ENCODE assay signal across 1 cellular context in genomic region chr20:2692036-2692885, GRCh38.
TF ChIP-seq lines count a peak whose summit lies in the region.

Gene EBF4, plus strand, starts transcription at chr20:2692780. Its CDS starts 866 bp downstream, at chr20:2693646.

TF ChIP-seq in HepG2, 621 proteins besides CTCF, POLR2A, EP300 and RAD21 (continued from another document and continues in another):
- TF ChIP-seq ZBTB43 (CRISPR knock-in tag; conservative IDR thresholded peaks at IDR 0.05) (0 out of 2 replicates have a peak, but pooled peaks have one; percentile 38), NFKBIZ (CRISPR knock-in tag; IDR thresholded peaks at IDR 0.05) (peak; percentile 55; the same call in 1 of the 2 replicates), HDAC6 (IDR thresholded peaks at IDR 0.05; ENCODE audit: low read depth, low read length) (no peak), KLF6 (CRISPR knock-in tag; IDR thresholded peaks at IDR 0.05) (peak; percentile 62; the same call in 1 of the 2 replicates), ADNP (CRISPR knock-in tag; IDR thresholded peaks at IDR 0.05) (no peak), GABPA (IDR thresholded peaks at IDR 0.05; ENCODE audit: low read depth, low read length) (no peak; the same call in 1 of the 2 replicates), GABPA (CRISPR knock-in tag; IDR thresholded peaks at IDR 0.05; ENCODE audit: low read depth) (no peak), BRD4 (CRISPR knock-in tag; IDR thresholded peaks at IDR 0.05) (no peak; the same call in 1 of the 2 replicates), CSRNP2 (CRISPR knock-in tag; conservative IDR thresholded peaks at IDR 0.05; ENCODE audit: low read depth) (no peak), SNAPC5 (CRISPR knock-in tag; IDR thresholded peaks at IDR 0.05; ENCODE audit: borderline replicate concordance) (no peak), NFAT5 (CRISPR knock-in tag; IDR thresholded peaks at IDR 0.05) (0 out of 2 replicates have a peak, but pooled peaks have one; percentile 49), NKX3-1 (CRISPR knock-in tag; IDR thresholded peaks at IDR 0.05) (no peak; the same call in 1 of the 2 replicates), ELF4 (CRISPR knock-in tag; IDR thresholded peaks at IDR 0.05; ENCODE audit: borderline replicate concordance) (no peak), ATF6 (CRISPR knock-in tag; conservative IDR thresholded peaks at IDR 0.05) (no peak), ZKSCAN5 (CRISPR knock-in tag; IDR thresholded peaks at IDR 0.05) (no peak), ATF4 (CRISPR knock-in tag; IDR thresholded peaks at IDR 0.05) (peak in 1 of 2 experiments; percentile 60; a peak in 1 of 4 replicates), DRAP1 (CRISPR knock-in tag; IDR thresholded peaks at IDR 0.05) (no peak), REST (IDR thresholded peaks at IDR 0.05; ENCODE audit: borderline replicate concordance in 1 of 2, low read depth in 1 of 2, low read length in 2 of 2) (no peak), MED8 (CRISPR knock-in tag; IDR thresholded peaks at IDR 0.05; ENCODE audit: insufficient replicate concordance) (no peak), JUNB (CRISPR knock-in tag; IDR thresholded peaks at IDR 0.05; ENCODE audit: borderline replicate concordance) (0 out of 2 replicates have a peak, but pooled peaks have one; percentile 26), SNRNP70 (IDR thresholded peaks at IDR 0.05; ENCODE audit: low read depth, low read length) (no peak), ZMYM4 (CRISPR knock-in tag; IDR thresholded peaks at IDR 0.05) (peak; percentile 57; the same call in 1 of the 2 replicates), ZSCAN5A (CRISPR knock-in tag; IDR thresholded peaks at IDR 0.05; ENCODE audit: borderline replicate concordance) (no peak), ZNF740 (CRISPR knock-in tag; IDR thresholded peaks at IDR 0.05) (0 out of 2 replicates have a peak, but pooled peaks have one; percentile 21), ZNF746 (CRISPR knock-in tag; IDR thresholded peaks at IDR 0.05) (peak; percentile 67), TEF (CRISPR knock-in tag; IDR thresholded peaks at IDR 0.05) (0 out of 2 replicates have a peak, but pooled peaks have one; percentile 19), JUN (CRISPR knock-in tag; IDR thresholded peaks at IDR 0.05) (no peak), RARA (CRISPR knock-in tag; IDR thresholded peaks at IDR 0.05) (peak; percentile 94), ZNF724P (CRISPR knock-in tag; IDR thresholded peaks at IDR 0.05; ENCODE audit: borderline replicate concordance) (peak; percentile 78), KAT8 (CRISPR knock-in tag; IDR thresholded peaks at IDR 0.05) (no peak), PAWR (CRISPR knock-in tag; IDR thresholded peaks at IDR 0.05; ENCODE audit: borderline replicate concordance) (no peak), AGO1 (IDR thresholded peaks at IDR 0.05; ENCODE audit: low read depth, low read length, poor library complexity, severe bottlenecking) (peak; percentile 38), ZNF614 (CRISPR knock-in tag; IDR thresholded peaks at IDR 0.05; ENCODE audit: borderline replicate concordance) (peak; percentile 66; the same call in 1 of the 2 replicates), ZHX1 (CRISPR knock-in tag; IDR thresholded peaks at IDR 0.05; ENCODE audit: low read depth) (no peak), ZFP37 (CRISPR knock-in tag; IDR thresholded peaks at IDR 0.05; ENCODE audit: borderline replicate concordance) (0 out of 2 replicates have a peak, but pooled peaks have one; percentile 57), ZNF816 (CRISPR knock-in tag; IDR thresholded peaks at IDR 0.05; ENCODE audit: borderline replicate concordance) (0 out of 2 replicates have a peak, but pooled peaks have one; percentile 20)
